In genomic region chr19:9916719-9917118, GRCh38 we compare ENCODE assay signal across 1 cellular context.
TF ChIP-seq lines count a peak whose summit lies in the region.

No MANE protein-coding gene starts in this region.

TF ChIP-seq in GM23338, 12 proteins besides CTCF, POLR2A, EP300 and RAD21 (continued from another document):
- no peak for TF ChIP-seq ZNF114 (CRISPR knock-in tag; IDR thresholded peaks at IDR 0.05)
- no peak for TF ChIP-seq EZH2 (IDR thresholded peaks at IDR 0.05; ENCODE audit: low read depth, unreplicated experiment)
- TF ChIP-seq ZNF462 (CRISPR knock-in tag; IDR thresholded peaks at IDR 0.05): no peak
- no peak for TF ChIP-seq ETS1 (IDR thresholded peaks at IDR 0.05)
- no peak for TF ChIP-seq CREB1 (CRISPR knock-in tag; IDR thresholded peaks at IDR 0.05; ENCODE audit: low read depth)
